ENCODE assay signal across 9 cellular contexts in the genomic region with DNA sequence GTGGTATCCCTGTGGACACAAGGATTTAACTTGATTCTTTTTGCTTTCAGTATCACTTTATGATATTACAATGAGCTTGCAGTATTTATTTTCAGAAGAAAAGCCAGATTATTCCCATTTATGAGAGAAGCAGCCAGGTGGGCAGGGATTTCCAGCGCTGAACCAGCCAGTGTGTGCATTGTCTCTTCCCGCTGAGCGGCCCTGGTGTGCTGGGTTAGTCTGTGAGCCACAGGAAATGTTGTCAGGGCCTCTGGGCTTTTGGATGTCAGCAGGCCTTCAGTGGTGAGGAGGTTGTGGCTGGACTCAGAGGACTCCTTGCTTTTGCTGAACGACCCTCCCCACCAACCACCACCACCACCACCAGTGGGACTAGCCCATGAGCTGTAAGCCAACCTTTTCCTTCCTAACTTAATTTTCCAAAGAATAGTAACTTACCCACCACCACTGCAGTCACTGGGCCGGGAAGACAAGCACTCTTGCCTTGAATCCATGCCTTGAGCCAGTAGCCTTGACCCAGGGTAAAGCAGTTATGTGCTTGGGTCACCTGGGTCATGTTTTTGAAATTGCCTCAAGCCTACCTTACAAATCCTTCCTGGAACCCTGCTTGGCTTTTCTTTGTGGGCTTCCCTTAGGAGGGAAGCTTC. TPM values are rescaled to one million over a fixed set of nuclear protein-coding genes. Genes with fewer than 3 reads are reported as not detected.
DNase-seq lines count a peak whose midpoint lies in the region; ATAC-seq, FAIRE-seq and TF ChIP-seq lines count a peak whose summit lies in the region.
"Had no signal": no experiment of that assay in that cellular context is flagged by ENCODE, and none has a peak within 500 bp of the region (broad histone marks: within the 10 kb centered on the region; RNA-seq: fewer than 3 reads in every experiment).

No MANE protein-coding gene starts in this region.

- H3K36me3 Mint-ChIP-seq in activated CD8-positive, alpha-beta memory T cell treated with anti-CD3 and anti-CD28 coated beads, Interleukin-2, amount 10 ng/mL, durations not matched to agents 7 days and 5 days, result peaks cover 1% of the 10 kb centered on the region

- dilution Hi-C loops in keratinocyte (cut with MboI; ENCODE audit: extremely low pct_ligation_motif_present, low sequenced_read_pairs), result no loop called here

- peak; percentile 15 for ATAC-seq in activated CD8-positive, alpha-beta memory T cell treated with anti-CD3 and anti-CD28 coated beads, Interleukin-2, amount 10 ng/mL, durations not matched to agents 7 days and 5 days
- ATAC-seq in SK-N-SH treated with all-trans-retinoic acid at 6 μM for 48 hours, result peak; percentile 6; the same call in 2 of the 3 replicates
- no peak for ATAC-seq in HG03342 (IDR thresholded peaks at IDR 0.05; ENCODE audit: unreplicated experiment)
- no peak for ATAC-seq in HG03460 (IDR thresholded peaks at IDR 0.05; ENCODE audit: unreplicated experiment)
- ATAC-seq in HG03432 (IDR thresholded peaks at IDR 0.05; ENCODE audit: unreplicated experiment), result no peak

- DNase-seq in activated CD8-positive, alpha-beta memory T cell treated with anti-CD3 and anti-CD28 coated beads, Interleukin-2, amount 10 ng/mL, durations not matched to agents 7 days and 5 days, result no peak
- no peak for DNase-seq in activated CD8-positive, alpha-beta memory T cell treated with anti-CD3 and anti-CD28 coated beads, Interleukin-2, amount 50 U/mL, for 48 hours
- DNase-seq in keratinocyte (ENCODE audit: low read depth, low spot score), result no peak
- no peak for DNase-seq in transverse colon
- DNase-seq: activated naive CD4-positive, alpha-beta T cell treated with anti-CD3 and anti-CD28 coated beads, Interleukin-2, amount 10 ng/mL, durations not matched to agents 7 days and 5 days had no signal

- H3K27me3 ChIP-seq in keratinocyte (ENCODE audit: control insufficient read depth, extremely low read depth, insufficient read depth, low read length) (no peaks in the 10 kb centered on the region), transverse colon (no peaks in the 10 kb centered on the region)

- in situ Hi-C loops in transverse colon (cut with MboI; ENCODE audit: low pct_ligation_motif_present in 1 of 4, low pct_unique_long_range_greater_than_20kb in 1 of 4, low sequenced_read_pairs in 3 of 4), result no loop called here

- peaks cover 48% of the 10 kb centered on the region for H3K4me1 Mint-ChIP-seq in activated CD8-positive, alpha-beta memory T cell treated with anti-CD3 and anti-CD28 coated beads, Interleukin-2, amount 10 ng/mL, durations not matched to agents 7 days and 5 days

- H2AFZ ChIP-seq in keratinocyte (ENCODE audit: control insufficient read depth, low read length), result no peak overlapping the region

- CTCF ChIA-PET in activated CD8-positive, alpha-beta memory T cell treated with anti-CD3 and anti-CD28 coated beads, Interleukin-2, amount 10 ng/mL, durations not matched to agents 7 days and 5 days (lab: Charles Lee), result interaction anchor here (2.2 kb wide), 1 partner anchor 33 kb away, joined by 5 read pairs; the partner anchor contains the start of gene FLNB

- no peak overlapping the region for H3K9ac ChIP-seq in keratinocyte (ENCODE audit: control insufficient read depth, extremely low read depth, insufficient read depth, low read length)

- H3K27me3 Mint-ChIP-seq in activated CD8-positive, alpha-beta memory T cell treated with anti-CD3 and anti-CD28 coated beads, Interleukin-2, amount 10 ng/mL, durations not matched to agents 7 days and 5 days, result peaks cover 28% of the 10 kb centered on the region
- H3K27me3 Mint-ChIP-seq: activated naive CD4-positive, alpha-beta T cell treated with anti-CD3 and anti-CD28 coated beads, Interleukin-2, amount 10 ng/mL, durations not matched to agents 7 days and 5 days had no signal

- H3K4me1 ChIP-seq in keratinocyte (ENCODE audit: control insufficient read depth, extremely low read depth, insufficient read depth, low read length), result peaks cover 45% of the 10 kb centered on the region
- H3K4me1 ChIP-seq in transverse colon, result peaks cover 28 to 76% (median 61%) of the 10 kb centered on the region in 4 donors

- H3K9me3 ChIP-seq in keratinocyte (ENCODE audit: control insufficient read depth, low read depth, low read length) (no peaks in the 10 kb centered on the region), transverse colon (no peaks in the 10 kb centered on the region)

- TF ChIP-seq CTCF in keratinocyte (optimal IDR thresholded peaks at IDR 0.05 in 1 of 3, IDR thresholded peaks at IDR 0.05 in 1 of 3, conservative IDR thresholded peaks at IDR 0.05 in 1 of 3; ENCODE audit: extremely low read depth in 1 of 3, insufficient read depth in 2 of 3, low read length in 3 of 3) (no peak), transverse colon (IDR thresholded peaks at IDR 0.05) (no peak)

- peak overlapping the region; percentile 24 for H3K27ac Mint-ChIP-seq in activated CD8-positive, alpha-beta memory T cell treated with anti-CD3 and anti-CD28 coated beads, Interleukin-2, amount 10 ng/mL, durations not matched to agents 7 days and 5 days
- H3K27ac Mint-ChIP-seq: activated naive CD4-positive, alpha-beta T cell treated with anti-CD3 and anti-CD28 coated beads, Interleukin-2, amount 10 ng/mL, durations not matched to agents 7 days and 5 days had no signal

- H3K9me1 ChIP-seq in keratinocyte (ENCODE audit: control insufficient read depth, extremely low read depth, insufficient read depth, low read length), result peaks cover 21% of the 10 kb centered on the region

- TF ChIP-seq EP300 in transverse colon (IDR thresholded peaks at IDR 0.05; ENCODE audit: low read depth), result no peak

- H3K9me3 Mint-ChIP-seq in activated CD8-positive, alpha-beta memory T cell treated with anti-CD3 and anti-CD28 coated beads, Interleukin-2, amount 10 ng/mL, durations not matched to agents 7 days and 5 days (ENCODE audit: low read depth), result no peaks in the 10 kb centered on the region
- H3K9me3 Mint-ChIP-seq: activated naive CD4-positive, alpha-beta T cell treated with anti-CD3 and anti-CD28 coated beads, Interleukin-2, amount 10 ng/mL, durations not matched to agents 7 days and 5 days had no signal

- peaks cover 89% of the 10 kb centered on the region for H4K20me1 ChIP-seq in keratinocyte (ENCODE audit: control insufficient read depth, extremely low read depth, insufficient read depth, low read length)

- H3K27ac ChIP-seq in keratinocyte (ENCODE audit: control insufficient read depth, insufficient read depth, low read length) (no peak overlapping the region), transverse colon (peak overlapping the region; percentile 43 to 79 (median 66))

- 53% methylated on average over 5 of the region's 5 CpGs; no CpG with 5 or more reads in 1 of the 2 donors for WGBS in transverse colon (ENCODE audit: low coverage in 1 of 2), 2 donors

- no peak for TF ChIP-seq POLR2A in transverse colon (IDR thresholded peaks at IDR 0.05)

- H3K4me3 ChIP-seq in keratinocyte (ENCODE audit: control insufficient read depth in 2 of 3, extremely low read depth in 1 of 3, insufficient read depth in 2 of 3, low read depth in 1 of 3, low read length in 3 of 3), result no peak overlapping the region
- H3K4me3 ChIP-seq in transverse colon, result no peak overlapping the region

- H3K4me2 ChIP-seq in keratinocyte (ENCODE audit: control insufficient read depth, extremely low read depth, insufficient read depth, low read depth, low read length), result peak overlapping the region; percentile 4

- H3K36me3 ChIP-seq in keratinocyte (ENCODE audit: control insufficient read depth in 2 of 2, extremely low read depth in 1 of 2, insufficient read depth in 2 of 2, low read length in 2 of 2), result peaks cover 24 to 52% of the 10 kb centered on the region in 2 experiments
- no peaks in the 10 kb centered on the region for H3K36me3 ChIP-seq in transverse colon

- peaks cover 100% of the 10 kb centered on the region for H3K79me2 ChIP-seq in keratinocyte (ENCODE audit: control insufficient read depth, insufficient read depth, low read length)

- no peak overlapping the region for H3K4me3 Mint-ChIP-seq in activated CD8-positive, alpha-beta memory T cell treated with anti-CD3 and anti-CD28 coated beads, Interleukin-2, amount 10 ng/mL, durations not matched to agents 7 days and 5 days
- H3K4me3 Mint-ChIP-seq: activated naive CD4-positive, alpha-beta T cell treated with anti-CD3 and anti-CD28 coated beads, Interleukin-2, amount 10 ng/mL, durations not matched to agents 7 days and 5 days had no signal

- FAIRE-seq in keratinocyte (lab: Jason Lieb, UNC), result no peak

- intact Hi-C loops in transverse colon (cut with DNase I; ENCODE audit: low total_unique reads), result no loop called here

TF ChIP-seq in SK-N-SH treated with all-trans-retinoic acid at 6 μM for 48 hours, 23 proteins besides CTCF, POLR2A, EP300 and RAD21 (continues in another document):
- no peak for TF ChIP-seq ZNF565 (CRISPR knock-in tag; conservative IDR thresholded peaks at IDR 0.05; ENCODE audit: low read depth)
- no peak for TF ChIP-seq CSDC2 (CRISPR knock-in tag; IDR thresholded peaks at IDR 0.05)
- TF ChIP-seq ESRRG (CRISPR knock-in tag; IDR thresholded peaks at IDR 0.05), result no peak
- no peak for TF ChIP-seq ISL1 (CRISPR knock-in tag; IDR thresholded peaks at IDR 0.05)

RNA-seq across cellular contexts. Expression of gene FLNB, which starts 33.1 kb away (rescaled TPM):
- total RNA-seq in activated CD8-positive, alpha-beta memory T cell treated with anti-CD3 and anti-CD28 coated beads, Interleukin-2, amount 10 ng/mL, durations not matched to agents 7 days and 5 days, result 10 to 100 TPM in 1 of 2 experiments, 1 to 10 TPM in 1; 9.8 to 13.2 TPM
- 271 to 566 TPM (median 289 TPM) in 3 replicates for polyA plus RNA-seq in keratinocyte
- polyA plus RNA-seq in keratinocyte (2011; ENCODE audit: low read depth), result 139 TPM
- polyA plus RNA-seq in keratinocyte (2011; cell fraction: cytosol; rRNA removed), result 224 and 242 TPM in 2 replicates
- polyA plus RNA-seq in keratinocyte (2011; cell fraction: nucleus; rRNA removed), result 1,762 and 1,792 TPM in 2 replicates
- polyA plus RNA-seq in keratinocyte (2012; ENCODE audit: low replicate concordance), result 243 and 645 TPM in 2 replicates
- polyA minus RNA-seq in keratinocyte, result 1,184 to 1,540 TPM (median 1,356 TPM) in 3 replicates
- polyA minus RNA-seq in keratinocyte (2011; cell fraction: cytosol; rRNA and poly(A)+ RNA removed), result 873 TPM
- 2,395 and 3,178 TPM in 2 replicates for polyA minus RNA-seq in keratinocyte (2011; cell fraction: nucleus; rRNA and poly(A)+ RNA removed)
- total RNA-seq in transverse colon, result 100 to 1,000 TPM; 282 to 707 (median 563) TPM

Comparison
In these comparisons a context has a peak if more than half of its experiments do, and no peak if none do; other contexts are left out.
1. ATAC-seq: peak in activated CD8-positive, alpha-beta memory T cell treated with anti-CD3 and anti-CD28 coated beads, Interleukin-2, amount 10 ng/mL, durations not matched to agents 7 days and 5 days (single experiment) and SK-N-SH treated with all-trans-retinoic acid at 6 μM for 48 hours (single experiment); none in HG03342 (single experiment), HG03460 (single experiment) and HG03432 (single experiment).
2. RNA of gene FLNB, which starts 33.1 kb away (total RNA-seq): 282 to 707 TPM in transverse colon; 9.8 to 13.2 TPM in activated CD8-positive, alpha-beta memory T cell treated with anti-CD3 and anti-CD28 coated beads, Interleukin-2, amount 10 ng/mL, durations not matched to agents 7 days and 5 days; every median in the first group is over 10 times any median in the second.